Comparison of ENCODE assay signal across 9 cellular contexts in genomic region chr7:132576723-132577089, GRCh38. TPM values are rescaled to one million over a fixed set of nuclear protein-coding genes. Genes with fewer than 3 reads are reported as not detected.
DNase-seq lines count a peak whose midpoint lies in the region; ATAC-seq, FAIRE-seq and TF ChIP-seq lines count a peak whose summit lies in the region.
"Had no signal": no experiment of that assay in that cellular context is flagged by ENCODE, and none has a peak within 500 bp of the region (broad histone marks: within the 10 kb centered on the region; RNA-seq: fewer than 3 reads in every experiment).

No MANE protein-coding gene starts in this region.

- H3K36me3 Mint-ChIP-seq in GM23338 (ENCODE audit: low read depth), result no peaks in the 10 kb centered on the region
- H3K36me3 Mint-ChIP-seq in astrocyte (ENCODE audit: low read depth, unreplicated experiment), result peaks cover 4% of the 10 kb centered on the region

- H3K4me3 ChIP-seq in GM23338 (peak overlapping the region; percentile 71), astrocyte (ENCODE audit: insufficient read depth, low read depth, low read length) (peak overlapping the region; percentile 60), iPS-20b (ENCODE audit: low read length) (peak overlapping the region; percentile 57; the same call in 1 of the 2 replicates), smooth muscle cell (peak overlapping the region; percentile 70)

- H3K9me3 Mint-ChIP-seq in GM23338, result no peaks in the 10 kb centered on the region
- no peaks in the 10 kb centered on the region for H3K9me3 Mint-ChIP-seq in astrocyte (ENCODE audit: unreplicated experiment)

- H3K4me2 ChIP-seq in GM23338 (peak overlapping the region; percentile 93), astrocyte (ENCODE audit: low read length) (peak overlapping the region; percentile 88), smooth muscle cell (peak overlapping the region; percentile 85)

- H3F3A ChIP-seq in GM23338 (replicated peaks; ENCODE audit: low read depth) (peaks cover 3% of the 10 kb centered on the region; the same call in 1 of the 2 replicates), smooth muscle cell (ENCODE audit: low read depth) (no peaks in the 10 kb centered on the region)

- H3K79me2 ChIP-seq in GM23338 (replicated peaks; ENCODE audit: insufficient read depth), result no peaks in the 10 kb centered on the region
- H3K79me2 ChIP-seq in astrocyte (ENCODE audit: insufficient read depth, low read length), result peaks cover 9% of the 10 kb centered on the region
- H3K79me2 ChIP-seq in smooth muscle cell (ENCODE audit: low read depth), result peaks cover 17% of the 10 kb centered on the region

- ATAC-seq in GM23338 (peak; percentile 3; the same call in 2 of the 3 replicates), HG02642 (IDR thresholded peaks at IDR 0.05; ENCODE audit: poor library complexity, unreplicated experiment) (no peak)

- H3K4me1 Mint-ChIP-seq in GM23338, result peaks cover 42% of the 10 kb centered on the region
- H3K4me1 Mint-ChIP-seq in astrocyte (ENCODE audit: low read depth, unreplicated experiment), result peaks cover 11% of the 10 kb centered on the region

- H3K27ac ChIP-seq in GM23338 (ENCODE audit: low read depth), result no peak overlapping the region
- H3K27ac ChIP-seq in astrocyte (ENCODE audit: low read depth, low read length), result no peak overlapping the region
- no peak overlapping the region for H3K27ac ChIP-seq in iPS-20b (ENCODE audit: low read length)
- no peak overlapping the region for H3K27ac ChIP-seq in smooth muscle cell (ENCODE audit: low read depth)
- H3K27ac ChIP-seq: HL-60 had no signal

- peaks cover 69% of the 10 kb centered on the region for H3K27me3 Mint-ChIP-seq in GM23338 (ENCODE audit: insufficient read depth, low read depth, poor library complexity)
- H3K27me3 Mint-ChIP-seq in astrocyte (ENCODE audit: low read depth, unreplicated experiment), result peaks cover 73% of the 10 kb centered on the region

- FAIRE-seq in astrocyte (lab: Jason Lieb, UNC), result no peak

- no peaks in the 10 kb centered on the region for H3K9me3 ChIP-seq in astrocyte (ENCODE audit: insufficient read depth, low read depth, low read length)
- no peaks in the 10 kb centered on the region for H3K9me3 ChIP-seq in iPS-20b (ENCODE audit: insufficient read depth, low read depth, low read length)
- no peaks in the 10 kb centered on the region for H3K9me3 ChIP-seq in smooth muscle cell (replicated peaks; ENCODE audit: low read depth)

- no peak for TF ChIP-seq CTCF in GM23338 (conservative IDR thresholded peaks at IDR 0.05; ENCODE audit: low read depth in 2 of 2)
- no peak for TF ChIP-seq CTCF in astrocyte (IDR thresholded peaks at IDR 0.05; ENCODE audit: insufficient read depth, low read depth, low read length)
- no peak for TF ChIP-seq CTCF in smooth muscle cell (IDR thresholded peaks at IDR 0.05; ENCODE audit: borderline replicate concordance, insufficient read depth, poor library complexity, severe bottlenecking)

- H3K9ac ChIP-seq in astrocyte (ENCODE audit: low read length), result peak overlapping the region; percentile 48
- H3K9ac ChIP-seq in iPS-20b (ENCODE audit: low read depth, low read length), result no peak overlapping the region
- no peak overlapping the region for H3K9ac ChIP-seq in smooth muscle cell (ENCODE audit: low read depth)

- H3K27ac Mint-ChIP-seq in GM23338, result no peak overlapping the region
- no peak overlapping the region for H3K27ac Mint-ChIP-seq in astrocyte (ENCODE audit: unreplicated experiment)

- DNase-seq in GM23338 (ENCODE audit: low spot score), result peak; percentile 14
- no peak for DNase-seq in astrocyte (ENCODE audit: low read depth)
- DNase-seq in smooth muscle cell (lab: John Stamatoyannopoulos, UW; ENCODE audit: unreplicated experiment), result no peak
- no peak for DNase-seq in HuH-7 (ENCODE audit: low spot score)
- no peak for DNase-seq in activated gamma-delta T cell treated with Interleukin-2 at 50 U/mL for 16 hours
- DNase-seq in T1000 (lab: John Stamatoyannopoulos, UW), result no peak

- H2AFZ ChIP-seq in GM23338 (peak overlapping the region; percentile 91), astrocyte (ENCODE audit: low read depth, low read length) (peak overlapping the region; percentile 68), smooth muscle cell (ENCODE audit: low read depth) (peak overlapping the region; percentile 59)

- H3K27me3 ChIP-seq in GM23338 (ENCODE audit: insufficient read depth) (peaks cover 83% of the 10 kb centered on the region), astrocyte (ENCODE audit: insufficient read depth, low read length) (peaks cover 39% of the 10 kb centered on the region), iPS-20b (ENCODE audit: insufficient read depth, low read length) (peaks cover 83% of the 10 kb centered on the region), smooth muscle cell (ENCODE audit: low read depth) (peaks cover 44% of the 10 kb centered on the region)

- H3K36me3 ChIP-seq in GM23338 (ENCODE audit: insufficient read depth), result no peaks in the 10 kb centered on the region
- no peaks in the 10 kb centered on the region for H3K36me3 ChIP-seq in astrocyte (ENCODE audit: insufficient read depth, low read length)
- no peaks in the 10 kb centered on the region for H3K36me3 ChIP-seq in iPS-20b (ENCODE audit: insufficient read depth, low read depth, low read length)
- H3K36me3 ChIP-seq in smooth muscle cell (ENCODE audit: low read depth), result no peaks in the 10 kb centered on the region

- H4K20me1 ChIP-seq in GM23338 (replicated peaks; ENCODE audit: insufficient read depth) (peaks cover 4% of the 10 kb centered on the region; the same call in 1 of the 2 replicates), astrocyte (ENCODE audit: insufficient read depth, low read length) (peaks cover 10% of the 10 kb centered on the region), smooth muscle cell (ENCODE audit: low read depth) (peaks cover 6% of the 10 kb centered on the region)

- 0% methylated on average over 7 of the region's 55 CpGs for WGBS in smooth muscle cell (ENCODE audit: low lambda C conversion rate)

- no peaks in the 10 kb centered on the region for H3K9me2 ChIP-seq in GM23338 (ENCODE audit: insufficient read depth)

- H3K4me1 ChIP-seq in GM23338 (ENCODE audit: insufficient read depth), result peaks cover 45% of the 10 kb centered on the region
- peaks cover 20% of the 10 kb centered on the region for H3K4me1 ChIP-seq in astrocyte (ENCODE audit: insufficient read depth, low read length)
- H3K4me1 ChIP-seq in iPS-20b (ENCODE audit: insufficient read depth, low read length), result peaks cover 26% of the 10 kb centered on the region
- H3K4me1 ChIP-seq in smooth muscle cell (ENCODE audit: low read depth), result peaks cover 17% of the 10 kb centered on the region

- H3K4me3 Mint-ChIP-seq in GM23338, result peak overlapping the region; percentile 71; the same call in 2 of the 3 replicates
- H3K4me3 Mint-ChIP-seq in astrocyte (ENCODE audit: unreplicated experiment), result peak overlapping the region; percentile 76

TF ChIP-seq in GM23338, 12 proteins besides CTCF, POLR2A, EP300 and RAD21 (continues in another document):
- TF ChIP-seq EZH2phosphoT487 (IDR thresholded peaks at IDR 0.05; ENCODE audit: unreplicated experiment), result peak; percentile 58

RNA-seq across cellular contexts. Expression of gene PLXNA4, which starts 0.4 kb away (rescaled TPM):
- 0.54 and 0.80 TPM in 2 replicates for total RNA-seq in GM23338 (2014; rRNA removed; shearing (Covaris generic))
- polyA plus RNA-seq in GM23338 (2016; fragmentation: Nextera tagmentation; extraction: Ambion mirVana) (0.08 and 0.14 TPM in 2 replicates), smooth muscle cell (4.5 and 8.5 TPM in 2 replicates)
- total RNA-seq in astrocyte (3.3 and 4.3 TPM in 2 replicates), smooth muscle cell (9.9 and 13.0 TPM in 2 replicates)
